In genomic region chr20:46709459-46710148, GRCh38 we compare ENCODE assay signal across 1 cellular context.
TF ChIP-seq lines count a peak whose summit lies in the region.

Gene SLC2A10 (plus strand): TSS chr20:46709649. CDS start chr20:46709737, 88 bp downstream.

TF ChIP-seq in K562, 482 proteins besides CTCF, POLR2A, EP300 and RAD21 (continued from another document):
- no peak for TF ChIP-seq PBX2 (CRISPR knock-in tag; IDR thresholded peaks at IDR 0.05; ENCODE audit: low read depth)
- TF ChIP-seq PBX2 (tag; conservative IDR thresholded peaks at IDR 0.05; ENCODE audit: low read depth): no peak
- 0 out of 2 replicates have a peak, but pooled peaks have one; percentile 23 for TF ChIP-seq ZSCAN32 (CRISPR knock-in tag; IDR thresholded peaks at IDR 0.05)
- TF ChIP-seq ZNF696 (CRISPR knock-in tag; conservative IDR thresholded peaks at IDR 0.05): no peak
- TF ChIP-seq DDX20 (tag; IDR thresholded peaks at IDR 0.05; ENCODE audit: low read depth): no peak
- peak; percentile 52 for TF ChIP-seq EGR1 (conservative IDR thresholded peaks at IDR 0.05)
- no peak for TF ChIP-seq NKRF (IDR thresholded peaks at IDR 0.05; ENCODE audit: borderline replicate concordance)
- no peak for TF ChIP-seq REST (CRISPR knock-in tag; IDR thresholded peaks at IDR 0.05; ENCODE audit: low read depth)
- peak; percentile 53; the same call in 1 of the 2 replicates for TF ChIP-seq ZBTB7A (IDR thresholded peaks at IDR 0.05; ENCODE audit: borderline replicate concordance, control insufficient read depth, low read depth, low read length)
- no peak for TF ChIP-seq ZNF239 (CRISPR knock-in tag; IDR thresholded peaks at IDR 0.05)
- no peak for TF ChIP-seq ASH1L (IDR thresholded peaks at IDR 0.05; ENCODE audit: borderline replicate concordance, low read depth, partially characterized antibody)
- no peak for TF ChIP-seq ATF7 (IDR thresholded peaks at IDR 0.05)
- TF ChIP-seq L3MBTL2 (IDR thresholded peaks at IDR 0.05): peak; percentile 49; the same call in 1 of the 2 replicates
- TF ChIP-seq HDAC8 (tag; IDR thresholded peaks at IDR 0.05): no peak
- peak; percentile 19; the same call in 1 of the 2 replicates for TF ChIP-seq TFAP4 (CRISPR knock-in tag; IDR thresholded peaks at IDR 0.05; ENCODE audit: borderline replicate concordance)
- peak; percentile 51; the same call in 1 of the 2 replicates for TF ChIP-seq RBFOX2 (IDR thresholded peaks at IDR 0.05; ENCODE audit: low read depth, low read length)
- TF ChIP-seq ZFX (CRISPR knock-in tag; IDR thresholded peaks at IDR 0.05): peak; percentile 69
- TF ChIP-seq CTCFL (IDR thresholded peaks at IDR 0.05; ENCODE audit: borderline replicate concordance, insufficient read depth, low read depth, low read length, poor library complexity, severe bottlenecking): no peak
- TF ChIP-seq SMAD4 (CRISPR knock-in tag; conservative IDR thresholded peaks at IDR 0.05): 0 out of 2 replicates have a peak, but pooled peaks have one; percentile 15
- TF ChIP-seq HIVEP1 (CRISPR knock-in tag; IDR thresholded peaks at IDR 0.05): no peak
- TF ChIP-seq PHF8 (IDR thresholded peaks at IDR 0.05; ENCODE audit: borderline replicate concordance, low read length): peak; percentile 33; the same call in 1 of the 2 replicates
- no peak for TF ChIP-seq BRD9 (IDR thresholded peaks at IDR 0.05; ENCODE audit: low read depth, partially characterized antibody)
- peak in 1 of 2 experiments; percentile 81 for TF ChIP-seq E2F6 (IDR thresholded peaks at IDR 0.05; ENCODE audit: borderline replicate concordance in 1 of 2, extremely low read depth in 1 of 2, insufficient read depth in 1 of 2, insufficient read length in 1 of 2, low read depth in 1 of 2, low read length in 1 of 2, poor library complexity in 1 of 2, severe bottlenecking in 1 of 2)
- no peak for TF ChIP-seq E4F1 (CRISPR knock-in tag; IDR thresholded peaks at IDR 0.05; ENCODE audit: borderline replicate concordance)
- peak; percentile 28 for TF ChIP-seq POLR2G (IDR thresholded peaks at IDR 0.05; ENCODE audit: low read depth, low read length)
- TF ChIP-seq KAT7 (CRISPR knock-in tag; IDR thresholded peaks at IDR 0.05; ENCODE audit: borderline replicate concordance): no peak
- no peak for TF ChIP-seq SP1 (CRISPR knock-in tag; IDR thresholded peaks at IDR 0.05)
- no peak for TF ChIP-seq ZFP1 (CRISPR knock-in tag; IDR thresholded peaks at IDR 0.05)
- TF ChIP-seq CCNT2 (IDR thresholded peaks at IDR 0.05; ENCODE audit: borderline replicate concordance, extremely low read depth, insufficient read length, low read depth, low read length): peak; percentile 19
- TF ChIP-seq ETS2 (tag; IDR thresholded peaks at IDR 0.05; ENCODE audit: borderline replicate concordance, poor library complexity, severe bottlenecking): no peak
- TF ChIP-seq MXI1 (IDR thresholded peaks at IDR 0.05; ENCODE audit: low read depth, low read length): no peak
- peak; percentile 47 to 50; a peak in 2 of 4 replicates for TF ChIP-seq NRF1 (conservative IDR thresholded peaks at IDR 0.05 in 1 of 2, IDR thresholded peaks at IDR 0.05 in 1 of 2)
- TF ChIP-seq TSC22D4 (tag; IDR thresholded peaks at IDR 0.05): no peak
- TF ChIP-seq ZNF395 (CRISPR knock-in tag; IDR thresholded peaks at IDR 0.05): no peak
- TF ChIP-seq PRPF4 (IDR thresholded peaks at IDR 0.05; ENCODE audit: insufficient read depth, low read depth, low read length, poor library complexity, severe bottlenecking): no peak
- no peak for TF ChIP-seq SREBF2 (CRISPR knock-in tag; IDR thresholded peaks at IDR 0.05)
